Comparison of ENCODE assay signal across 18 cellular contexts in genomic region chr7:28173531-28173930, GRCh38. TPM values are rescaled to one million over a fixed set of nuclear protein-coding genes. Genes with fewer than 3 reads are reported as not detected.
DNase-seq lines count a peak whose midpoint lies in the region; ATAC-seq and TF ChIP-seq lines count a peak whose summit lies in the region.
"Had no signal": no experiment of that assay in that cellular context is flagged by ENCODE, and none has a peak within 500 bp of the region (broad histone marks: within the 10 kb centered on the region; RNA-seq: fewer than 3 reads in every experiment).

No MANE protein-coding gene starts in this region.

- no peak overlapping the region for H3K27ac Mint-ChIP-seq in Caco-2 (ENCODE audit: unreplicated experiment)
- no peak overlapping the region for H3K27ac Mint-ChIP-seq in CD4-positive, alpha-beta T cell

- intact Hi-C loops in IMR-90 (cut with micrococcal nuclease) = no loop called here
- intact Hi-C loops in heart left ventricle (cut with DNase I) = loop anchor here in 1 of 10 donors (10.0 kb wide), 1 partner anchor 69 kb away; no protein-coding TSS in a partner anchor
- intact Hi-C loops in Caco-2 (cut with micrococcal nuclease; ENCODE audit: unreplicated experiment) = no loop called here
- intact Hi-C loops in CD4-positive, alpha-beta T cell (cut with DNase I, micrococcal nuclease) = no loop called here

- H3K79me1 ChIP-seq in IMR-90 (ENCODE audit: low read depth in 1 of 2, low read length in 2 of 2) = peaks cover 36 to 73% of the 10 kb centered on the region in 2 experiments
- peaks cover 23% of the 10 kb centered on the region for H3K79me1 ChIP-seq in mesenchymal stem cell (replicated peaks; ENCODE audit: low read length, poor library complexity, severe bottlenecking)

- no peaks in the 10 kb centered on the region for H3K36me3 Mint-ChIP-seq in Caco-2 (ENCODE audit: insufficient read depth, unreplicated experiment)
- no peaks in the 10 kb centered on the region for H3K36me3 Mint-ChIP-seq in CD4-positive, alpha-beta T cell (ENCODE audit: low read depth)

- no peak for ATAC-seq in IMR-90 (ENCODE audit: low read depth)
- ATAC-seq in heart left ventricle = peak; percentile 79 to 89 (median 82)
- no peak for ATAC-seq in HG02642 (IDR thresholded peaks at IDR 0.05; ENCODE audit: poor library complexity, unreplicated experiment)
- no peak for ATAC-seq in CD4-positive, alpha-beta T cell (ENCODE audit: poor library complexity)

- no peak overlapping the region for H3K56ac ChIP-seq in IMR-90 (ENCODE audit: extremely low read depth, insufficient read depth, low read length)

- TF ChIP-seq POLR2A in IMR-90 (IDR thresholded peaks at IDR 0.05; ENCODE audit: low read depth, low read length) (no peak), heart left ventricle (IDR thresholded peaks at IDR 0.05) (no peak)

- no peak for TF ChIP-seq RAD21 in IMR-90 (IDR thresholded peaks at IDR 0.05; ENCODE audit: low read length)

- CTCF ChIA-PET in IMR-90 (lab: Yijun Ruan, JAX) (no interaction called here), Caco-2 (lab: Charles Lee) (no interaction called here)
- CTCF ChIA-PET in CD4-positive, alpha-beta T cell (lab: Charles Lee) = no interaction called here

- H3K18ac ChIP-seq in IMR-90 (ENCODE audit: low read depth, low read length) = no peak overlapping the region
- H3K18ac ChIP-seq in mesenchymal stem cell (ENCODE audit: low read depth in 1 of 2, low read length in 2 of 2) = peak overlapping the region in 1 of 2 experiments; percentile 53

- H2AK5ac ChIP-seq in IMR-90 (ENCODE audit: low read depth, low read length) = no peak overlapping the region
- peak overlapping the region; percentile 92 for H2AK5ac ChIP-seq in mesenchymal stem cell (ENCODE audit: low read length, severe bottlenecking)

- H3K27me3 Mint-ChIP-seq in Caco-2 (ENCODE audit: insufficient read depth, unreplicated experiment) = peaks cover 10% of the 10 kb centered on the region
- no peaks in the 10 kb centered on the region for H3K27me3 Mint-ChIP-seq in CD4-positive, alpha-beta T cell

- POLR2A ChIA-PET in IMR-90 (lab: Charles Lee; ENCODE audit: unreplicated experiment) (interaction anchor here (0.6 kb wide), 1 partner anchor 37 kb away, joined by 7 read pairs; no protein-coding TSS in a partner anchor), Caco-2 (lab: Charles Lee) (interaction anchor here (0.6 kb wide), 1 partner anchor 1979 kb away, joined by 7 read pairs; no protein-coding TSS in a partner anchor)
- POLR2A ChIA-PET in CD4-positive, alpha-beta T cell (lab: Charles Lee) = no interaction called here

- H3K27ac ChIP-seq in IMR-90 (ENCODE audit: insufficient read depth, low read length) (no peak overlapping the region), heart left ventricle (peak overlapping the region in 9 of 12 donors; percentile 32 to 94 (median 67)), mesenchymal stem cell (ENCODE audit: low read length, poor library complexity, severe bottlenecking) (no peak overlapping the region)
- no peak overlapping the region for H3K27ac ChIP-seq in CD4-positive, alpha-beta T cell (ENCODE audit: low read depth, low read length)
- H3K27ac ChIP-seq: KMS-11, SJCRH30 had no signal

- no CpG with 5 or more reads among the region's 1 CpG for WGBS in IMR-90 (ENCODE audit: extremely low coverage in 2 of 2, insufficient read length in 1 of 2), 2 experiments
- 22 to 51% (median 39%) methylated on average over 1 of the region's 1 CpG for WGBS in heart left ventricle, 4 donors
- 100% methylated on average over 1 of the region's 1 CpG for WGBS in mesenchymal stem cell

- H3K4me2 ChIP-seq in IMR-90 (ENCODE audit: low read depth, low read length) = no peak overlapping the region
- H3K4me2 ChIP-seq in mesenchymal stem cell (ENCODE audit: low read length, poor library complexity, severe bottlenecking) = no peak overlapping the region
- H3K4me2 ChIP-seq: KMS-11 had no signal

- peaks cover 17% of the 10 kb centered on the region for H3K9me1 ChIP-seq in IMR-90 (ENCODE audit: insufficient read depth, low read length)

- H4K8ac ChIP-seq in IMR-90 (ENCODE audit: low read depth in 2 of 2, low read length in 2 of 2) = peak overlapping the region in 1 of 2 experiments; percentile 24; a peak in 1 of 4 replicates
- no peak overlapping the region for H4K8ac ChIP-seq in mesenchymal stem cell (ENCODE audit: low read length)

- no peak overlapping the region for H2AFZ ChIP-seq in IMR-90 (replicated peaks; ENCODE audit: low read length, poor library complexity)
- no peak overlapping the region for H2AFZ ChIP-seq in mesenchymal stem cell (ENCODE audit: low read depth, low read length)

- H3K36me3 ChIP-seq in IMR-90 (ENCODE audit: control insufficient read depth, insufficient read depth, low read length) (no peaks in the 10 kb centered on the region; the same call in 1 of the 2 replicates), heart left ventricle (no peaks in the 10 kb centered on the region), mesenchymal stem cell (ENCODE audit: control insufficient read depth in 1 of 2, insufficient read depth in 2 of 2, low read depth in 1 of 2, low read length in 2 of 2) (peaks cover 2 to 5% of the 10 kb centered on the region in 2 experiments), Caco-2 (ENCODE audit: control insufficient read depth, insufficient read depth, low read length) (no peaks in the 10 kb centered on the region)
- H3K36me3 ChIP-seq: SJCRH30 had no signal

- H3K14ac ChIP-seq in IMR-90 (replicated peaks; ENCODE audit: low read depth, low read length) = no peak overlapping the region
- no peak overlapping the region for H3K14ac ChIP-seq in mesenchymal stem cell (ENCODE audit: low read length in 2 of 2)

- no peak overlapping the region for H3K23ac ChIP-seq in IMR-90 (ENCODE audit: low read depth, low read length)
- H3K23ac ChIP-seq in mesenchymal stem cell (ENCODE audit: low read length in 2 of 2) = no peak overlapping the region

- H3K9me3 Mint-ChIP-seq in Caco-2 (ENCODE audit: unreplicated experiment) = no peaks in the 10 kb centered on the region
- no peaks in the 10 kb centered on the region for H3K9me3 Mint-ChIP-seq in CD4-positive, alpha-beta T cell

- H3K9ac ChIP-seq in IMR-90 (ENCODE audit: low read depth, low read length) (no peak overlapping the region), mesenchymal stem cell (ENCODE audit: low read length) (no peak overlapping the region)
- H3K9ac ChIP-seq: KMS-11 had no signal

- H3K4me3 Mint-ChIP-seq in Caco-2 (ENCODE audit: unreplicated experiment) = no peak overlapping the region
- no peak overlapping the region for H3K4me3 Mint-ChIP-seq in CD4-positive, alpha-beta T cell

- no peak overlapping the region for H2AK9ac ChIP-seq in IMR-90 (replicated peaks; ENCODE audit: low read depth, low read length, poor library complexity)

- H2BK12ac ChIP-seq in mesenchymal stem cell (ENCODE audit: low read length in 2 of 2) = peak overlapping the region in 1 of 2 experiments; percentile 49

- in situ Hi-C loops in IMR-90 (cut with MboI; ENCODE audit: low sequenced_read_pairs) = no loop called here

- H3K4ac ChIP-seq in IMR-90 (ENCODE audit: low read depth, low read length) (no peak overlapping the region), mesenchymal stem cell (ENCODE audit: low read depth in 1 of 2, low read length in 2 of 2) (peak overlapping the region in 1 of 2 experiments; percentile 15)

- no peaks in the 10 kb centered on the region for H3K9me3 ChIP-seq in IMR-90 (ENCODE audit: control insufficient read depth, insufficient read depth, low read length)
- no peaks in the 10 kb centered on the region for H3K9me3 ChIP-seq in heart left ventricle
- H3K9me3 ChIP-seq in mesenchymal stem cell (ENCODE audit: control insufficient read depth, low read length) = no peaks in the 10 kb centered on the region
- no peaks in the 10 kb centered on the region for H3K9me3 ChIP-seq in Caco-2
- H3K9me3 ChIP-seq in CD4-positive, alpha-beta T cell (ENCODE audit: control insufficient read depth, low read length) = no peaks in the 10 kb centered on the region
- H3K9me3 ChIP-seq: BE2C, SJCRH30 had no signal

- peak overlapping the region; percentile 19; the same call in 1 of the 2 replicates for H4K91ac ChIP-seq in IMR-90 (ENCODE audit: insufficient read depth, low read depth, low read length)
- no peak overlapping the region for H4K91ac ChIP-seq in mesenchymal stem cell (ENCODE audit: low read length)

- no peak overlapping the region for H2BK5ac ChIP-seq in IMR-90 (ENCODE audit: low read depth, low read length, poor library complexity, severe bottlenecking)
- no peak overlapping the region for H2BK5ac ChIP-seq in mesenchymal stem cell (ENCODE audit: low read depth, low read length, poor library complexity, severe bottlenecking)

- H2BK15ac ChIP-seq in IMR-90 (ENCODE audit: low read depth, low read length) (no peak overlapping the region), mesenchymal stem cell (ENCODE audit: low read depth, poor library complexity, severe bottlenecking) (peak overlapping the region; percentile 95)

- no peak overlapping the region for H2BK120ac ChIP-seq in IMR-90 (ENCODE audit: low read depth, low read length)
- H2BK120ac ChIP-seq in mesenchymal stem cell (ENCODE audit: low read depth, low read length) = no peak overlapping the region

- 0 out of 2 replicates have a peak overlapping the region, but pooled peaks have one; percentile 21 for H2BK20ac ChIP-seq in IMR-90 (ENCODE audit: low read depth, low read length)

- H3K4me1 ChIP-seq in IMR-90 (ENCODE audit: control insufficient read depth, insufficient read depth, low read length) (peaks cover 15% of the 10 kb centered on the region), heart left ventricle (peaks cover 0 to 75% (median 32%) of the 10 kb centered on the region in 12 donors), mesenchymal stem cell (ENCODE audit: control insufficient read depth, insufficient read depth, low read depth, low read length) (peaks cover 15% of the 10 kb centered on the region), Caco-2 (peaks cover 8% of the 10 kb centered on the region; the same call in 1 of the 2 replicates)

- BruUV-seq in IMR-90 (replicated peaks; lab: Mats Ljungman, UMichigan) (no TSS peak), Caco-2 (replicated peaks; lab: Mats Ljungman, UMichigan) (no TSS peak)

- TF ChIP-seq CTCF in IMR-90 (conservative IDR thresholded peaks at IDR 0.05; ENCODE audit: low read depth, low read length) (no peak), heart left ventricle (IDR thresholded peaks at IDR 0.05) (no peak), Caco-2 (IDR thresholded peaks at IDR 0.05; ENCODE audit: insufficient read depth in 1 of 2, low read depth in 1 of 2, low read length in 1 of 2, severe bottlenecking in 1 of 2, unreplicated experiment in 1 of 2) (no peak)
- TF ChIP-seq CTCF in CD4-positive, alpha-beta T cell (IDR thresholded peaks at IDR 0.05) = no peak

- H4K20me1 ChIP-seq in IMR-90 (ENCODE audit: insufficient read depth, low read length) = peaks cover 7% of the 10 kb centered on the region; the same call in 1 of the 2 replicates

- DNase-seq in Ammon's horn (ENCODE audit: low spot score) (peak; percentile 34), IMR-90 (no peak), heart left ventricle (peak in 3 of 5 donors; percentile 27 to 64 (median 58)), mesenchymal stem cell (no peak), Caco-2 (no peak), NCI-H524 treated with DMSO at 0.1 percent for 48 hours (lab: John Stamatoyannopoulos, UW) (no peak)
- no peak for DNase-seq in CD4-positive, alpha-beta T cell
- DNase-seq: BE2C; DMS79; NCI-H1105 treated with DMSO at 0.1 percent for 48 hours; NCI-H2029 treated with DMSO at 0.1 percent for 48 hours; NCI-H226; NCI-H510A treated with DMSO at 0.1 percent for 48 hours; NCI-H774; NK-92 treated with Interleukin-12 subunit alpha and Interleukin-12 subunit beta, amount 100 ng/mL, for 24 hours; SJCRH30 had no signal

- no peak overlapping the region for H3K4me3 ChIP-seq in IMR-90 (ENCODE audit: insufficient read depth, low read depth, low read length)
- H3K4me3 ChIP-seq in heart left ventricle = no peak overlapping the region
- H3K4me3 ChIP-seq in mesenchymal stem cell (ENCODE audit: insufficient read depth in 1 of 2, low read depth in 1 of 2, low read length in 2 of 2) = no peak overlapping the region
- no peak overlapping the region for H3K4me3 ChIP-seq in Caco-2 (ENCODE audit: low read depth, low read length)
- H3K4me3 ChIP-seq: SJCRH30 had no signal

- H4K5ac ChIP-seq in IMR-90 (ENCODE audit: low read depth, low read length) = no peak overlapping the region

- H3K27me3 ChIP-seq in IMR-90 (ENCODE audit: control insufficient read depth, insufficient read depth, low read length) = no peaks in the 10 kb centered on the region
- no peaks in the 10 kb centered on the region for H3K27me3 ChIP-seq in heart left ventricle
- H3K27me3 ChIP-seq in mesenchymal stem cell (ENCODE audit: control insufficient read depth in 1 of 2, insufficient read depth in 1 of 2, low read length in 2 of 2) = no peaks in the 10 kb centered on the region
- H3K27me3 ChIP-seq in Caco-2 (replicated peaks; ENCODE audit: control insufficient read depth, insufficient read depth, low read length) = no peaks in the 10 kb centered on the region; the same call in 1 of the 2 replicates
- no peaks in the 10 kb centered on the region for H3K27me3 ChIP-seq in CD4-positive, alpha-beta T cell (ENCODE audit: control insufficient read depth, insufficient read depth, low read length)
- H3K27me3 ChIP-seq: BE2C, SJCRH30 had no signal

- no peaks in the 10 kb centered on the region for H3K4me1 Mint-ChIP-seq in Caco-2 (ENCODE audit: low read depth, unreplicated experiment)
- peaks cover 22% of the 10 kb centered on the region for H3K4me1 Mint-ChIP-seq in CD4-positive, alpha-beta T cell (ENCODE audit: low read depth)

- dilution Hi-C loops in IMR-90 (cut with HindIII; ENCODE audit: low sequenced_read_pairs, unreplicated experiment) = no loop called here

RNA-seq across cellular contexts. Expression of gene JAZF1, which starts 7.1 kb away (rescaled TPM):
- 8.4 and 12.2 TPM in 2 replicates for total RNA-seq in IMR-90 (2012; rRNA removed)
- 8.6 and 10.5 TPM in 2 replicates for polyA plus RNA-seq in IMR-90 (2012; rRNA removed)
- polyA plus RNA-seq in IMR-90 (2012; cell fraction: cytosol; rRNA removed) = 4.1 and 8.9 TPM in 2 replicates
- 3.2 and 7.4 TPM in 2 replicates for polyA plus RNA-seq in IMR-90 (2012; cell fraction: nucleus; rRNA removed; ENCODE audit: low replicate concordance)
- 10 to 100 TPM; 18.3 to 46.2 (median 29.3) TPM for total RNA-seq in heart left ventricle
- 10 to 100 TPM; 10.3 to 20.4 TPM for polyA plus RNA-seq in heart left ventricle
- 17.2 TPM for polyA plus RNA-seq in mesenchymal stem cell (2013, experiment 1 of 2)
- 18.4 TPM for polyA plus RNA-seq in mesenchymal stem cell (2013, experiment 2 of 2)
- 0.51 and 0.95 TPM in 2 replicates for total RNA-seq in Caco-2 (2022)
- 10 to 100 TPM in 1 of 2 experiments, 1 to 10 TPM in 1; 9.9 to 11.1 TPM for total RNA-seq in CD4-positive, alpha-beta T cell

Comparison
In these comparisons a context has a peak if more than half of its experiments do, and no peak if none do; other contexts are left out.
1. DNase-seq: peak in Ammon's horn (single experiment) and heart left ventricle (3 of 5); none in IMR-90 (single experiment), mesenchymal stem cell (single experiment), Caco-2 (0 of 2), CD4-positive, alpha-beta T cell (0 of 10) and NCI-H524 treated with DMSO at 0.1 percent for 48 hours (single experiment).
2. ATAC-seq: peak in heart left ventricle (4 of 4); none in IMR-90 (single experiment), HG02642 (single experiment) and CD4-positive, alpha-beta T cell (single experiment).
3. H3K27ac ChIP-seq: peak in heart left ventricle (9 of 12); none in IMR-90 (single experiment), mesenchymal stem cell (single experiment) and CD4-positive, alpha-beta T cell (single experiment).